ENCODE assay signal across 8 cellular contexts in genomic region chr6:45710304-45710821, GRCh38.
DNase-seq lines count a peak whose midpoint lies in the region; ATAC-seq, FAIRE-seq and TF ChIP-seq lines count a peak whose summit lies in the region.

No MANE protein-coding gene starts in this region.

- in situ Hi-C loops in Panc1 (cut with HindIII; ENCODE audit: low pct_unique_long_range_greater_than_20kb, low sequenced_read_pairs), result no loop called here

- no TSS peak for BruUV-seq in Panc1 (replicated peaks; lab: Mats Ljungman, UMichigan)

- intact Hi-C loops in Panc1 (cut with micrococcal nuclease; ENCODE audit: unreplicated experiment), result no loop called here

- H3K27ac ChIP-seq in Panc1 (ENCODE audit: low read length), result no peak overlapping the region

- no peaks in the 10 kb centered on the region for H3K36me3 ChIP-seq in Panc1 (ENCODE audit: control insufficient read depth, insufficient read depth, low read length)
- H3K36me3 ChIP-seq in bronchial epithelial cell (ENCODE audit: control insufficient read depth, insufficient read depth, low read length), result no peaks in the 10 kb centered on the region

- DNase-seq in Panc1 (ENCODE audit: low read depth, low spot score) (no peak), bronchial epithelial cell (ENCODE audit: low read depth) (peak; percentile 61), NCI-H2107 (lab: John Stamatoyannopoulos, UW) (no peak), NCI-H1105 (lab: John Stamatoyannopoulos, UW) (no peak), DMS79 (lab: John Stamatoyannopoulos, UW) (no peak)
- peak; percentile 93 for DNase-seq in stimulated activated CD8-positive, alpha-beta memory T cell treated with anti-CD3 and anti-CD28 coated beads, Interleukin-4, amount 100 ng/mL, for 48 hours

- H3K9me3 ChIP-seq in Panc1 (ENCODE audit: control insufficient read depth, insufficient read depth, low read depth, low read length), result no peaks in the 10 kb centered on the region

- peak; percentile 49 for ATAC-seq in GM18870 (IDR thresholded peaks at IDR 0.05; ENCODE audit: unreplicated experiment)
- ATAC-seq in HG02840 (IDR thresholded peaks at IDR 0.05; ENCODE audit: low FRiP score, unreplicated experiment), result peak; percentile 68
- peak; percentile 50 for ATAC-seq in Panc1

- POLR2A ChIA-PET in Panc1 (lab: Charles Lee), result no interaction called here

- H3K4me1 ChIP-seq in Panc1 (ENCODE audit: control insufficient read depth, insufficient read depth, low read length), result no peaks in the 10 kb centered on the region

- no peaks in the 10 kb centered on the region for H3K27me3 ChIP-seq in Panc1 (ENCODE audit: control insufficient read depth, insufficient read depth, low read length)
- no peaks in the 10 kb centered on the region for H3K27me3 ChIP-seq in bronchial epithelial cell (ENCODE audit: control insufficient read depth, insufficient read depth, low read length)

- H3K4me3 ChIP-seq in Panc1 (ENCODE audit: low read depth in 2 of 2, low read length in 2 of 2) (no peak overlapping the region), bronchial epithelial cell (ENCODE audit: low read depth, low read length) (no peak overlapping the region)

- FAIRE-seq in bronchial epithelial cell (lab: Jason Lieb, UNC), result no peak

- no peak for TF ChIP-seq CTCF in Panc1 (IDR thresholded peaks at IDR 0.05)
- no peak for TF ChIP-seq CTCF in bronchial epithelial cell (IDR thresholded peaks at IDR 0.05; ENCODE audit: insufficient read depth, low read length, severe bottlenecking)

- CTCF ChIA-PET in Panc1 (lab: Charles Lee), result no interaction called here

Comparison
In these comparisons a context has a peak if more than half of its experiments do, and no peak if none do; other contexts are left out.
1. DNase-seq: peak in bronchial epithelial cell (single experiment) and stimulated activated CD8-positive, alpha-beta memory T cell treated with anti-CD3 and anti-CD28 coated beads, Interleukin-4, amount 100 ng/mL, for 48 hours (single experiment); none in Panc1 (single experiment), NCI-H2107 (single experiment), NCI-H1105 (single experiment) and DMS79 (single experiment).
2. Peak in every context shown above with its lines, with median percentiles within 50 percentile points of each other: ATAC-seq.